In genomic region chr12:124380793-124381453, GRCh38 we compare ENCODE assay signal across 9 cellular contexts.
DNase-seq lines count a peak whose midpoint lies in the region; ATAC-seq and TF ChIP-seq lines count a peak whose summit lies in the region.
"Had no signal": no experiment of that assay in that cellular context is flagged by ENCODE, and none has a peak within 500 bp of the region (broad histone marks: within the 10 kb centered on the region; RNA-seq: fewer than 3 reads in every experiment).

No MANE protein-coding gene starts in this region.

- no peaks in the 10 kb centered on the region for H3K27me3 ChIP-seq in left ventricle myocardium inferior (ENCODE audit: low read depth)
- H3K27me3 ChIP-seq in colonic mucosa = no peaks in the 10 kb centered on the region
- no peaks in the 10 kb centered on the region for H3K27me3 ChIP-seq in neural progenitor cell
- H3K27me3 ChIP-seq in vagina = no peaks in the 10 kb centered on the region

- no peak overlapping the region for H3K4me2 ChIP-seq in neural progenitor cell

- H3K36me3 ChIP-seq in left ventricle myocardium inferior (peaks cover 69% of the 10 kb centered on the region), colonic mucosa (peaks cover 5% of the 10 kb centered on the region), neural progenitor cell (no peaks in the 10 kb centered on the region), vagina (peaks cover 0 to 41% of the 10 kb centered on the region in 2 donors)

- H3K4me1 ChIP-seq in left ventricle myocardium inferior = peaks cover 81% of the 10 kb centered on the region
- H3K4me1 ChIP-seq in colonic mucosa = no peaks in the 10 kb centered on the region
- H3K4me1 ChIP-seq in neural progenitor cell = no peaks in the 10 kb centered on the region
- H3K4me1 ChIP-seq in vagina = peaks cover 59% of the 10 kb centered on the region

- H3K9me3 ChIP-seq in left ventricle myocardium inferior (replicated peaks) (no peaks in the 10 kb centered on the region), colonic mucosa (no peaks in the 10 kb centered on the region), neural progenitor cell (ENCODE audit: low read depth) (no peaks in the 10 kb centered on the region), vagina (no peaks in the 10 kb centered on the region)

- H3K36me3 Mint-ChIP-seq in neural progenitor cell = peaks cover 5% of the 10 kb centered on the region

- H3K9ac ChIP-seq in colonic mucosa (ENCODE audit: low read depth in 2 of 2, low read length in 2 of 2) = peak overlapping the region; percentile 12 to 71
- H3K9ac ChIP-seq in neural progenitor cell = no peak overlapping the region

- DNase-seq in left ventricle myocardium inferior = no peak
- DNase-seq in Right ventricle myocardium inferior (ENCODE audit: missing footprints) = no peak
- no peak for DNase-seq in colonic mucosa
- no peak for DNase-seq in neural progenitor cell (ENCODE audit: low spot score)
- no peak for DNase-seq in vagina (ENCODE audit: extremely low spot score in 2 of 2)
- no peak for DNase-seq in cerebellar nuclear complex (lab: John Stamatoyannopoulos, UW)
- DNase-seq in NCI-H748 (lab: John Stamatoyannopoulos, UW; ENCODE audit: unreplicated experiment) = no peak

- H3K4me3 ChIP-seq in left ventricle myocardium inferior (peak overlapping the region; percentile 11), colonic mucosa (no peak overlapping the region), neural progenitor cell (no peak overlapping the region), vagina (peak overlapping the region in 1 of 2 donors; percentile 1)

- H3F3A ChIP-seq in neural progenitor cell (ENCODE audit: low read depth) = no peaks in the 10 kb centered on the region

- H4K20me1 ChIP-seq in neural progenitor cell (ENCODE audit: low read depth) = peaks cover 21% of the 10 kb centered on the region

- peak overlapping the region; percentile 91 for H3K27ac Mint-ChIP-seq in neural progenitor cell

- TF ChIP-seq POLR2A in vagina (IDR thresholded peaks at IDR 0.05) = no peak

- H3K79me2 ChIP-seq in neural progenitor cell (ENCODE audit: low read depth) = no peaks in the 10 kb centered on the region

- ATAC-seq in Right ventricle myocardium inferior (no peak), HG03342 (IDR thresholded peaks at IDR 0.05; ENCODE audit: unreplicated experiment) (no peak)

- no peak overlapping the region for H2AFZ ChIP-seq in neural progenitor cell (replicated peaks)

- TF ChIP-seq CTCF in left ventricle myocardium inferior (IDR thresholded peaks at IDR 0.05; ENCODE audit: borderline replicate concordance) (no peak), colonic mucosa (IDR thresholded peaks at IDR 0.05) (no peak), neural progenitor cell (IDR thresholded peaks at IDR 0.05) (no peak), vagina (IDR thresholded peaks at IDR 0.05) (no peak)

- peaks cover 15% of the 10 kb centered on the region for H3K27me3 Mint-ChIP-seq in neural progenitor cell (ENCODE audit: insufficient read depth, low read depth)
- H3K27me3 Mint-ChIP-seq: IgD-negative memory B cell had no signal

- intact Hi-C loops in left ventricle myocardium inferior (cut with micrococcal nuclease) = no loop called here
- intact Hi-C loops in Right ventricle myocardium inferior (cut with DNase I) = loop anchor here (5.0 to 10.0 kb wide), 2 partner anchors 186 to 384 kb away; partner anchors contain the start of gene NCOR2
- intact Hi-C loops in colonic mucosa (cut with DNase I) = no loop called here
- intact Hi-C loops in vagina (cut with DNase I) = loop anchor here (2.0 kb wide), 1 partner anchor 186 kb away; the partner anchor contains the start of gene NCOR2

- peak overlapping the region; percentile 98 for H3K27ac ChIP-seq in left ventricle myocardium inferior (replicated peaks)
- peak overlapping the region; percentile 75 for H3K27ac ChIP-seq in colonic mucosa
- H3K27ac ChIP-seq in neural progenitor cell = no peak overlapping the region
- peak overlapping the region; percentile 84 for H3K27ac ChIP-seq in vagina

- no peak overlapping the region for H3K4me3 Mint-ChIP-seq in neural progenitor cell

- no peaks in the 10 kb centered on the region for H3K9me3 Mint-ChIP-seq in neural progenitor cell
- H3K9me3 Mint-ChIP-seq: IgD-negative memory B cell had no signal

- H3K4me1 Mint-ChIP-seq in neural progenitor cell = peaks cover 15% of the 10 kb centered on the region

Comparison
In these comparisons a context has a peak if more than half of its experiments do, and no peak if none do; other contexts are left out.
1. intact Hi-C loops: an anchor here in Right ventricle myocardium inferior (5.0 to 10.0 kb wide) and vagina (2.0 kb wide); none called in left ventricle myocardium inferior and colonic mucosa.